ENCODE assay signal across 18 cellular contexts in genomic region chr4:5371415-5372190, GRCh38.
A peak's percentile ranks its signal among the peaks of the same experiment; 100 is the strongest.
DNase-seq lines count a peak whose midpoint lies in the region; ATAC-seq, FAIRE-seq and TF ChIP-seq lines count a peak whose summit lies in the region.
"Had no signal": no experiment of that assay in that cellular context is flagged by ENCODE, and none has a peak within 500 bp of the region (broad histone marks: within the 10 kb centered on the region; RNA-seq: fewer than 3 reads in every experiment).

No MANE protein-coding gene starts in this region.

- H3K4me2 ChIP-seq in HCT116 (ENCODE audit: low read length) (peak overlapping the region; percentile 23; the same call in 1 of the 2 replicates), osteoblast (ENCODE audit: insufficient read depth, low read length) (no peak overlapping the region)
- H3K4me2 ChIP-seq: PC-9 had no signal

- H3K4me3 Mint-ChIP-seq in Caco-2 (ENCODE audit: unreplicated experiment) = peak overlapping the region; percentile 10
- H3K4me3 Mint-ChIP-seq: CD14-positive monocyte had no signal

- H4K20me1 ChIP-seq in HCT116 (ENCODE audit: insufficient read depth) (no peaks in the 10 kb centered on the region), osteoblast (ENCODE audit: insufficient read depth, low read length) (no peaks in the 10 kb centered on the region)

- no peaks in the 10 kb centered on the region for H3K79me2 ChIP-seq in HCT116 (ENCODE audit: insufficient read depth, low read length)
- no peaks in the 10 kb centered on the region for H3K79me2 ChIP-seq in osteoblast (ENCODE audit: insufficient read depth, low read length)

- intact Hi-C loops in Caco-2 (cut with micrococcal nuclease; ENCODE audit: unreplicated experiment) (loop anchor here (10.0 kb wide), 2 partner anchors 317 to 377 kb away; partner anchors contain the start of gene STK32B), HCT116 (cut with micrococcal nuclease) (no loop called here), kidney (cut with DNase I) (no loop called here)

- no peaks in the 10 kb centered on the region for H3K27me3 ChIP-seq in Caco-2 (replicated peaks; ENCODE audit: control insufficient read depth, insufficient read depth, low read length)
- peaks cover 13% of the 10 kb centered on the region; the same call in 1 of the 2 replicates for H3K27me3 ChIP-seq in HCT116 (ENCODE audit: insufficient read depth, low read length)
- H3K27me3 ChIP-seq in osteoblast (ENCODE audit: insufficient read depth, low read length) = no peaks in the 10 kb centered on the region
- H3K27me3 ChIP-seq: thyroid gland had no signal

- H3K36me3 ChIP-seq in Caco-2 (ENCODE audit: control insufficient read depth, insufficient read depth, low read length) = no peaks in the 10 kb centered on the region
- H3K36me3 ChIP-seq in HCT116 (ENCODE audit: control insufficient read depth in 1 of 2, insufficient read depth in 2 of 2, low read length in 2 of 2) = no peaks in the 10 kb centered on the region
- H3K36me3 ChIP-seq in osteoblast (ENCODE audit: insufficient read depth, low read length) = no peaks in the 10 kb centered on the region
- no peaks in the 10 kb centered on the region for H3K36me3 ChIP-seq in kidney (ENCODE audit: control insufficient read depth in 1 of 2, insufficient read depth in 2 of 2, low read length in 2 of 2)
- H3K36me3 ChIP-seq: left ventricle myocardium inferior, thyroid gland had no signal

- H3K27me3 Mint-ChIP-seq in Caco-2 (ENCODE audit: insufficient read depth, unreplicated experiment) = no peaks in the 10 kb centered on the region

- H3K4me1 ChIP-seq in Caco-2 (no peaks in the 10 kb centered on the region), HCT116 (ENCODE audit: control insufficient read depth in 1 of 2, insufficient read depth in 2 of 2, low read length in 2 of 2) (peaks cover 0 to 24% of the 10 kb centered on the region in 2 experiments; a peak in 2 of 4 replicates), osteoblast (ENCODE audit: insufficient read depth, low read length) (peaks cover 3% of the 10 kb centered on the region), kidney (ENCODE audit: control insufficient read depth in 1 of 2, insufficient read depth in 1 of 2, low read depth in 1 of 2, low read length in 2 of 2) (no peaks in the 10 kb centered on the region)
- H3K4me1 ChIP-seq: left ventricle myocardium inferior, thyroid gland had no signal

- DNase-seq in Caco-2 = peak; percentile 57 to 59
- DNase-seq in HCT116 (ENCODE audit: low read depth, low spot score) = no peak
- DNase-seq in T1000 (lab: John Stamatoyannopoulos, UW) = peak; percentile 54
- peak; percentile 36 for DNase-seq in osteoblast (ENCODE audit: insufficient read length, low spot score, missing footprints)
- DNase-seq in kidney = no peak
- DNase-seq in NOMO-1 treated with DMSO at 0.1 percent for 48 hours (lab: John Stamatoyannopoulos, UW; ENCODE audit: unreplicated experiment) = no peak
- no peak for DNase-seq in mucosa of gallbladder (ENCODE audit: low spot score)
- no peak for DNase-seq in stimulated activated CD4-positive, alpha-beta T cell treated with anti-CD3 and anti-CD28 coated beads, Interleukin-1b, Interleukin-23, amount 100 ng/mL, for 48 hours
- DNase-seq: activated CD4-positive, alpha-beta T cell treated with anti-CD3 and anti-CD28 coated beads, Interleukin-2, amount 50 U/mL, for 1 hour; activated T-cell treated with anti-CD3 and anti-CD28 coated beads, Interleukin-2, amount 50 U/mL, for 1 hour; central memory CD4-positive, alpha-beta T cell; left ventricle myocardium inferior; NCI-H187 treated with DMSO at 0.1 percent for 48 hours; NCI-H524 treated with DMSO at 0.1 percent for 48 hours; PC-9; thyroid gland had no signal

- H3K9ac ChIP-seq in HCT116 (ENCODE audit: low read length) = no peak overlapping the region
- no peak overlapping the region for H3K9ac ChIP-seq in kidney (ENCODE audit: low read length in 2 of 2)

- H3K36me3 Mint-ChIP-seq in Caco-2 (ENCODE audit: insufficient read depth, unreplicated experiment) = no peaks in the 10 kb centered on the region
- H3K36me3 Mint-ChIP-seq: CD14-positive monocyte had no signal

- no peak for TF ChIP-seq RAD21 in HCT116 (IDR thresholded peaks at IDR 0.05; ENCODE audit: low read depth)

- peak; percentile 47 for ATAC-seq in HCT116

- no peak overlapping the region for H3K4me3 ChIP-seq in Caco-2 (ENCODE audit: low read depth, low read length)
- no peak overlapping the region for H3K4me3 ChIP-seq in HCT116 (replicated peaks in 1 of 2; ENCODE audit: low read depth in 1 of 2, low read length in 2 of 2)
- no peak overlapping the region for H3K4me3 ChIP-seq in osteoblast (ENCODE audit: insufficient read depth, low read length)
- no peak overlapping the region for H3K4me3 ChIP-seq in kidney (ENCODE audit: low read length in 2 of 2)
- H3K4me3 ChIP-seq: left ventricle myocardium inferior, PC-9, skin epidermis, thyroid gland had no signal

- H3K9me3 Mint-ChIP-seq in Caco-2 (ENCODE audit: unreplicated experiment) = peaks cover 38% of the 10 kb centered on the region

- CTCF ChIA-PET in Caco-2 (lab: Charles Lee) (no interaction called here), HCT116 (lab: Charles Lee) (no interaction called here)

- H3K27ac Mint-ChIP-seq in Caco-2 (ENCODE audit: unreplicated experiment) = peak overlapping the region; percentile 47

- H2AFZ ChIP-seq in HCT116 (ENCODE audit: low read depth, low read length, poor library complexity, severe bottlenecking) = no peak overlapping the region
- no peak overlapping the region for H2AFZ ChIP-seq in osteoblast (ENCODE audit: low read length)
- H2AFZ ChIP-seq: PC-9 had no signal

- H3K9me3 ChIP-seq in Caco-2 (no peaks in the 10 kb centered on the region), HCT116 (ENCODE audit: control insufficient read depth in 1 of 2, insufficient read depth in 1 of 2, low read depth in 1 of 2, low read length in 2 of 2) (no peaks in the 10 kb centered on the region), osteoblast (ENCODE audit: low read depth, low read length) (no peaks in the 10 kb centered on the region), kidney (ENCODE audit: control insufficient read depth in 1 of 2, low read length in 2 of 2) (peaks cover 0 to 5% of the 10 kb centered on the region in 2 donors)
- H3K9me3 ChIP-seq: thyroid gland had no signal

- BruUV-seq in Caco-2 (replicated peaks; lab: Mats Ljungman, UMichigan) (no TSS peak), HCT116 (replicated peaks; lab: Mats Ljungman, UMichigan) (no TSS peak)

- no peaks in the 10 kb centered on the region for H3K9me2 ChIP-seq in HCT116 (ENCODE audit: insufficient read depth)

- H3K27ac ChIP-seq in HCT116 (ENCODE audit: low read depth, low read length) (no peak overlapping the region), osteoblast (ENCODE audit: low read depth, low read length) (no peak overlapping the region), kidney (ENCODE audit: low read depth in 2 of 2, low read length in 2 of 2) (no peak overlapping the region)
- H3K27ac ChIP-seq: left ventricle myocardium inferior, PC-9, skin epidermis, thyroid gland had no signal

- FAIRE-seq in kidney (lab: Jason Lieb, UNC) = no peak

- RAD21 ChIA-PET in HCT116 (lab: Charles Lee; ENCODE audit: low non-redundant PET in 1 of 2, low total read pairs in 2 of 2, uncharacterized antibody in 2 of 2, unreplicated experiment in 2 of 2) = no interaction called here

- TF ChIP-seq POLR2A in HCT116 (IDR thresholded peaks at IDR 0.05; ENCODE audit: borderline replicate concordance, extremely low read depth, insufficient read depth, insufficient read length) = no peak

- peaks cover 7% of the 10 kb centered on the region for H3K4me1 Mint-ChIP-seq in Caco-2 (ENCODE audit: low read depth, unreplicated experiment)
- H3K4me1 Mint-ChIP-seq: CD14-positive monocyte had no signal

- TF ChIP-seq CTCF in Caco-2 (IDR thresholded peaks at IDR 0.05; ENCODE audit: insufficient read depth in 1 of 2, low read depth in 1 of 2, low read length in 1 of 2, severe bottlenecking in 1 of 2, unreplicated experiment in 1 of 2) (no peak), HCT116 (IDR thresholded peaks at IDR 0.05 in 2 of 3, conservative IDR thresholded peaks at IDR 0.05 in 1 of 3; ENCODE audit: borderline replicate concordance in 1 of 3, insufficient read depth in 1 of 3, low read depth in 2 of 3, low read length in 2 of 3) (no peak), osteoblast (IDR thresholded peaks at IDR 0.05; ENCODE audit: extremely low read depth, low read depth, low read length) (no peak), kidney (IDR thresholded peaks at IDR 0.05; ENCODE audit: borderline replicate concordance, extremely low read depth, insufficient read depth) (no peak)

- POLR2A ChIA-PET in Caco-2 (lab: Charles Lee) (no interaction called here), HCT116 (lab: Charles Lee) (no interaction called here)

TF ChIP-seq in HCT116, 20 proteins besides CTCF, POLR2A, EP300 and RAD21:
- no peak for TF ChIP-seq TCF7L2 (IDR thresholded peaks at IDR 0.05; ENCODE audit: borderline replicate concordance, extremely low read depth, insufficient read depth, insufficient read length)
- TF ChIP-seq SP1 (IDR thresholded peaks at IDR 0.05; ENCODE audit: low read depth) = no peak
- no peak for TF ChIP-seq ZFX (IDR thresholded peaks at IDR 0.05)
- no peak for TF ChIP-seq ZNF274 (IDR thresholded peaks at IDR 0.05; ENCODE audit: low read depth, low read length)
TF ChIP-seq in HCT116: peak in this region for 0.

Comparison
In these comparisons a context has a peak if more than half of its experiments do, and no peak if none do; other contexts are left out.
1. DNase-seq: peak in Caco-2 (2 of 2), T1000 (single experiment) and osteoblast (single experiment); none in HCT116 (single experiment), kidney (single experiment), NOMO-1 treated with DMSO at 0.1 percent for 48 hours (single experiment), mucosa of gallbladder (single experiment) and stimulated activated CD4-positive, alpha-beta T cell treated with anti-CD3 and anti-CD28 coated beads, Interleukin-1b, Interleukin-23, amount 100 ng/mL, for 48 hours (single experiment).